In the genomic region with DNA sequence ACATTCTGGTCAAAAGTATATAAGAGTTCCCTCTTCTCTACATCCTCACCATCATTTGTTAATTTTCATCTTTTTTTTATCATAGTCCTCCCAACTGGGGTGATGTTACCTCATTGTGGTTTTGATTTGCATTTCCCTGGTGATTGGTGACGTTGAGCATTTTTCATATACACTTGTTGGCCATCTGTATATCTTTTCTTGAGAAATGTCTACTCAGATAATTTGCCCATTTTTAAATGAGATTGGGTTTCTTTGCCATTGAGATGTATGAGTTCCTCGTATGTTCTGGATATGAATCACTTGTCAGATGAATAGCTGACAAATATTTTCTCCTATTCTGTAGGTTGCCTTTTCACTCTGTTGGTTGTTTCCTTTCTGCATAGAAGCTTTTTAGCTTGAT, we compare ENCODE assay signal across 1 cellular context.
TF ChIP-seq lines count a peak whose summit lies in the region.

No MANE protein-coding gene starts in this region.

TF ChIP-seq in HepG2, 621 proteins besides CTCF, POLR2A, EP300 and RAD21:
- TF ChIP-seq, protein P1, sequence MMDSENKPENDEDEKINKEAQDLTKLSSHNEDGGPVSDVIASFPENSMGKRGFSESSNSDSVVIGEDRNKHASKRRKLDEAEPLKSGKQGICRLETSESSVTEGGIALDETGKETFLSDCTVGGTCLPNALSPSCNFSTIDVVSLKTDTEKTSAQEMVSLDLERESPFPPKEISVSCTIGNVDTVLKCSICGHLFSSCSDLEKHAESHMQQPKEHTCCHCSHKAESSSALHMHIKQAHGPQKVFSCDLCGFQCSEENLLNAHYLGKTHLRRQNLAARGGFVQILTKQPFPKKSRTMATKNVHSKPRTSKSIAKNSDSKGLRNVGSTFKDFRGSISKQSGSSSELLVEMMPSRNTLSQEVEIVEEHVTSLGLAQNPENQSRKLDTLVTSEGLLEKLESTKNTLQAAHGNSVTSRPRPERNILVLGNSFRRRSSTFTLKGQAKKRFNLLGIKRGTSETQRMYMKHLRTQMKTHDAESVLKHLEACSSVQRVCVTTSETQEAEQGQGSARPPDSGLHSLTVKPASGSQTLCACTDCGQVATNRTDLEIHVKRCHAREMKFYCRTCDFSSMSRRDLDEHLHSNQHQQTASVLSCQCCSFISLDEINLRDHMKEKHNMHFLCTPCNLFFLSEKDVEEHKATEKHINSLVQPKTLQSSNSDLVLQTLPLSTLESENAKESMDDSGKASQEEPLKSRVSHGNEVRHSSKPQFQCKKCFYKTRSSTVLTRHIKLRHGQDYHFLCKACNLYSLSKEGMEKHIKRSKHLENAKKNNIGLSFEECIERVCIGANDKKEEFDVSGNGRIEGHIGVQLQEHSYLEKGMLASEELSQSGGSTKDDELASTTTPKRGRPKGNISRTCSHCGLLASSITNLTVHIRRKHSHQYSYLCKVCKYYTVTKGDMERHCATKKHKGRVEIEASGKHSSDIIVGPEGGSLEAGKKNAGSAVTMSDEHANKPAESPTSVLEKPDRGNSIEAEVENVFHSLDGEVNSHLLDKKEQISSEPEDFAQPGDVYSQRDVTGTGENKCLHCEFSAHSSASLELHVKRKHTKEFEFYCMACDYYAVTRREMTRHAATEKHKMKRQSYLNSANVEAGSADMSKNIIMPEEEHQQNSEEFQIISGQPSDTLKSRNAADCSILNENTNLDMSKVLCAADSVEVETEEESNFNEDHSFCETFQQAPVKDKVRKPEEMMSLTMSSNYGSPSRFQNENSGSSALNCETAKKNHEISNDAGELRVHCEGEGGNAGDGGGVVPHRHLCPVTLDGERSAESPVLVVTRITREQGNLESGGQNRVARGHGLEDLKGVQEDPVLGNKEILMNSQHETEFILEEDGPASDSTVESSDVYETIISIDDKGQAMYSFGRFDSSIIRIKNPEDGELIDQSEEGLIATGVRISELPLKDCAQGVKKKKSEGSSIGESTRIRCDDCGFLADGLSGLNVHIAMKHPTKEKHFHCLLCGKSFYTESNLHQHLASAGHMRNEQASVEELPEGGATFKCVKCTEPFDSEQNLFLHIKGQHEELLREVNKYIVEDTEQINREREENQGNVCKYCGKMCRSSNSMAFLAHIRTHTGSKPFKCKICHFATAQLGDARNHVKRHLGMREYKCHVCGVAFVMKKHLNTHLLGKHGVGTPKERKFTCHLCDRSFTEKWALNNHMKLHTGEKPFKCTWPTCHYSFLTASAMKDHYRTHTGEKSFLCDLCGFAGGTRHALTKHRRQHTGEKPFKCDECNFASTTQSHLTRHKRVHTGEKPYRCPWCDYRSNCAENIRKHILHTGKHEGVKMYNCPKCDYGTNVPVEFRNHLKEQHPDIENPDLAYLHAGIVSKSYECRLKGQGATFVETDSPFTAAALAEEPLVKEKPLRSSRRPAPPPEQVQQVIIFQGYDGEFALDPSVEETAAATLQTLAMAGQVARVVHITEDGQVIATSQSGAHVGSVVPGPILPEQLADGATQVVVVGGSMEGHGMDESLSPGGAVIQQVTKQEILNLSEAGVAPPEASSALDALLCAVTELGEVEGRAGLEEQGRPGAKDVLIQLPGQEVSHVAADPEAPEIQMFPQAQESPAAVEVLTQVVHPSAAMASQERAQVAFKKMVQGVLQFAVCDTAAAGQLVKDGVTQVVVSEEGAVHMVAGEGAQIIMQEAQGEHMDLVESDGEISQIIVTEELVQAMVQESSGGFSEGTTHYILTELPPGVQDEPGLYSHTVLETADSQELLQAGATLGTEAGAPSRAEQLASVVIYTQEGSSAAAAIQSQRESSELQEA (CRISPR knock-in tag; IDR thresholded peaks at IDR 0.05; ENCODE audit: not compliant biosample characterization), result no peak
- no peak for TF ChIP-seq SMAD3 (CRISPR knock-in tag; IDR thresholded peaks at IDR 0.05)
- TF ChIP-seq PAWR (CRISPR knock-in tag; IDR thresholded peaks at IDR 0.05; ENCODE audit: borderline replicate concordance), result no peak
- no peak for TF ChIP-seq PHB2 (IDR thresholded peaks at IDR 0.05; ENCODE audit: partially characterized antibody)
- no peak for TF ChIP-seq RARG (CRISPR knock-in tag; IDR thresholded peaks at IDR 0.05; ENCODE audit: low read depth)
- no peak for TF ChIP-seq ZNF232 (CRISPR knock-in tag; IDR thresholded peaks at IDR 0.05; ENCODE audit: borderline replicate concordance)
- TF ChIP-seq MED8 (CRISPR knock-in tag; IDR thresholded peaks at IDR 0.05; ENCODE audit: insufficient replicate concordance), result no peak
- no peak for TF ChIP-seq SATB2 (CRISPR knock-in tag; IDR thresholded peaks at IDR 0.05)
- TF ChIP-seq TFE3 (CRISPR knock-in tag; IDR thresholded peaks at IDR 0.05), result no peak
- TF ChIP-seq DPF2 (CRISPR knock-in tag; IDR thresholded peaks at IDR 0.05; ENCODE audit: borderline replicate concordance, low read depth), result no peak
- no peak for TF ChIP-seq ZSCAN5A (CRISPR knock-in tag; IDR thresholded peaks at IDR 0.05; ENCODE audit: borderline replicate concordance)
- no peak for TF ChIP-seq MEF2D (CRISPR knock-in tag; IDR thresholded peaks at IDR 0.05)
- TF ChIP-seq FOXM1 (CRISPR knock-in tag; IDR thresholded peaks at IDR 0.05), result no peak
TF ChIP-seq in HepG2: peak in this region for 0.
